20 cellular contexts compared by ENCODE assay signal in the genomic region with DNA sequence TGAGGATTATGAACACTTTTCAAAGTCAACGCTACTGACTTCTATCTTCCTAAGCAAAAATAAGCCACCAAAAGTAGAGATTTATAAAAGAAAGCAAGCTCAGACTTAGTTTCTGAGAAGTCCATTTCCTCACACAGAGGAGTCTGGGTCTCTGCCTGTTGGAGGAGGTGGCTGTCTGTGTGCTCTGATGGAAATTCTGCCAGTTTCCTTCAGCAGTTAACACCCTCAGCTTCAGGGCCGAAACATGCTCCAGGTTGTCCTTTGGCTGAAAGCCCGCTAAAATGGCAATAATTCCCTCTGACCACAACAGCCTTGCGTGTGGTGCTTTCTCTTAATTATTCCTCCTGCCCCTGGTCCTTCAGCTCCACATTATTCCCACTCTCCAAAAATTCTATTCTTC.
"Had no signal": no experiment of that assay in that cellular context is flagged by ENCODE, and none has a peak within 500 bp of the region (broad histone marks: within the 10 kb centered on the region; RNA-seq: fewer than 3 reads in every experiment).

No MANE protein-coding gene starts in this region.

- DNase-seq: Karpas-422, KG1, MM.1S, NCI-H1105 treated with DMSO at 0.1 percent for 48 hours, NCI-H1417 treated with DMSO at 0.1 percent for 48 hours, NCI-H146, NCI-H1694 treated with DMSO at 0.1 percent for 48 hours, NCI-H1930, NCI-H2171, NCI-H226, NCI-H446, NCI-H510A, NCI-H524 treated with DMSO at 0.1 percent for 48 hours, NCI-H69, NCI-H774, Right ventricle myocardium superior, RPMI8226, SK-N-SH, T-helper 1 cell had no signal

- H3K9me3 ChIP-seq: SK-N-SH had no signal

- H3K9me2 ChIP-seq: SK-N-SH had no signal

- H3K4me2 ChIP-seq: SK-N-SH had no signal

- H3K9ac ChIP-seq: SK-N-SH had no signal

- FAIRE-seq: RCC 7860 had no signal
